In genomic region chr9:27489087-27489876, GRCh38 we compare ENCODE assay signal across 11 cellular contexts. TPM values are rescaled to one million over a fixed set of nuclear protein-coding genes. Genes with fewer than 3 reads are reported as not detected.
DNase-seq lines count a peak whose midpoint lies in the region; ATAC-seq and TF ChIP-seq lines count a peak whose summit lies in the region.
"Had no signal": no experiment of that assay in that cellular context is flagged by ENCODE, and none has a peak within 500 bp of the region (broad histone marks: within the 10 kb centered on the region; RNA-seq: fewer than 3 reads in every experiment).

No MANE protein-coding gene starts in this region.

- ATAC-seq in GM18520 (IDR thresholded peaks at IDR 0.05; ENCODE audit: unreplicated experiment), result peak; percentile 78
- peak; percentile 77 for ATAC-seq in GM21576 (IDR thresholded peaks at IDR 0.05; ENCODE audit: unreplicated experiment)
- peak; percentile 83 for ATAC-seq in HG03432 (IDR thresholded peaks at IDR 0.05; ENCODE audit: unreplicated experiment)
- ATAC-seq in memory B cell (ENCODE audit: low read depth), result peak; percentile 19

- H3K36me3 Mint-ChIP-seq in memory B cell (peaks cover 7% of the 10 kb centered on the region), HFFc6 (ENCODE audit: low read depth) (no peaks in the 10 kb centered on the region)

- H3K4me1 Mint-ChIP-seq in memory B cell (peaks cover 62% of the 10 kb centered on the region), HFFc6 (ENCODE audit: low read depth) (no peaks in the 10 kb centered on the region)

- DNase-seq in memory B cell (ENCODE audit: low spot score in 2 of 2) (no peak), T1000 (lab: John Stamatoyannopoulos, UW) (no peak), GM03348 (ENCODE audit: low spot score) (no peak), HFFc6 (no peak), GDM1 (lab: John Stamatoyannopoulos, UW) (no peak)
- DNase-seq: NCI-H1092 treated with DMSO at 0.1 percent for 48 hours had no signal

- H3K27ac Mint-ChIP-seq in memory B cell (peak overlapping the region; percentile 24), HFFc6 (no peak overlapping the region)

- H3K4me3 Mint-ChIP-seq in memory B cell, result peak overlapping the region; percentile 21
- H3K4me3 Mint-ChIP-seq in HFFc6, result no peak overlapping the region

- H3K9me3 Mint-ChIP-seq in memory B cell, result peaks cover 2% of the 10 kb centered on the region
- no peaks in the 10 kb centered on the region for H3K9me3 Mint-ChIP-seq in HFFc6

- TF ChIP-seq CTCF in HFFc6 (IDR thresholded peaks at IDR 0.05), result no peak

- H3K27me3 Mint-ChIP-seq in memory B cell (no peaks in the 10 kb centered on the region), HFFc6 (ENCODE audit: insufficient read depth) (peaks cover 2% of the 10 kb centered on the region)

RNA-seq across cellular contexts. Expression of gene IFNK, which starts 34.8 kb away (rescaled TPM):
- total RNA-seq in HFFc6 (2021; fragmentation: NEBNext Ultra II Directional; extraction: Animal tissue kit (Norgen Biotek cat#: 25700)), result not detected
- total RNA-seq: smooth muscle cell, urinary bladder had no signal

RNA-seq across cellular contexts. Expression of gene MOB3B, which starts 40.3 kb away (rescaled TPM):
- total RNA-seq in HFFc6 (2021; fragmentation: NEBNext Ultra II Directional; extraction: Animal tissue kit (Norgen Biotek cat#: 25700)), result not detected

Comparison
In these comparisons a context has a peak if more than half of its experiments do, and no peak if none do; other contexts are left out.
1. ATAC-seq: peak in every context shown above with its lines; median percentile 83 in HG03432; 78 in GM18520; 77 in GM21576; 19 in memory B cell.